In genomic region chr10:119892188-119893065, GRCh38 we compare ENCODE assay signal across 1 cellular context.
TF ChIP-seq lines count a peak whose summit lies in the region.

Gene SEC23IP (plus strand): TSS chr10:119892730. CDS start chr10:119892783, 53 bp downstream.

TF ChIP-seq in HepG2, 621 proteins besides CTCF, POLR2A, EP300 and RAD21 (continued from another document):
- TF ChIP-seq, protein P1, sequence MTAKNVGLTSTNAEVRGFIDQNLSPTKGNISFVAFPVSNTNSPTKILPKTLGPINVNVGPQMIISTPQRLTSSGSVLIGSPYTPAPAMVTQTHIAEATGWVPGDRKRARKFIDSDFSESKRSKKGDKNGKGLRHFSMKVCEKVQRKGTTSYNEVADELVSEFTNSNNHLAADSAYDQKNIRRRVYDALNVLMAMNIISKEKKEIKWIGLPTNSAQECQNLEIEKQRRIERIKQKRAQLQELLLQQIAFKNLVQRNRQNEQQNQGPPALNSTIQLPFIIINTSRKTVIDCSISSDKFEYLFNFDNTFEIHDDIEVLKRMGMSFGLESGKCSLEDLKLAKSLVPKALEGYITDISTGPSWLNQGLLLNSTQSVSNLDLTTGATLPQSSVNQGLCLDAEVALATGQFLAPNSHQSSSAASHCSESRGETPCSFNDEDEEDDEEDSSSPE (CRISPR knock-in tag; IDR thresholded peaks at IDR 0.05): peak; percentile 92
- TF ChIP-seq ZFP36L1 (CRISPR knock-in tag; IDR thresholded peaks at IDR 0.05) (peak; percentile 87), ZSCAN20 (CRISPR knock-in tag; IDR thresholded peaks at IDR 0.05; ENCODE audit: borderline replicate concordance) (peak; percentile 31; the same call in 1 of the 2 replicates), ETV6 (CRISPR knock-in tag; conservative IDR thresholded peaks at IDR 0.05) (peak; percentile 74; the same call in 1 of the 2 replicates), ZNF572 (CRISPR knock-in tag; IDR thresholded peaks at IDR 0.05) (peak; percentile 70; the same call in 1 of the 2 replicates), ZSCAN31 (CRISPR knock-in tag; IDR thresholded peaks at IDR 0.05; ENCODE audit: low read depth) (peak; percentile 81; the same call in 1 of the 2 replicates), GABPA (IDR thresholded peaks at IDR 0.05; ENCODE audit: low read depth, low read length) (peak; percentile 95), GABPA (CRISPR knock-in tag; IDR thresholded peaks at IDR 0.05; ENCODE audit: low read depth) (peak; percentile 99), ZNF224 (CRISPR knock-in tag; IDR thresholded peaks at IDR 0.05) (peak; percentile 90; the same call in 1 of the 2 replicates), EEA1 (CRISPR knock-in tag; IDR thresholded peaks at IDR 0.05; ENCODE audit: borderline replicate concordance) (no peak), MAFK (conservative IDR thresholded peaks at IDR 0.05 in 1 of 2, IDR thresholded peaks at IDR 0.05 in 1 of 2; ENCODE audit: low read length in 2 of 2) (no peak), FIP1L1 (IDR thresholded peaks at IDR 0.05; ENCODE audit: borderline replicate concordance, insufficient read depth, low read depth, low read length) (0 out of 2 replicates have a peak, but pooled peaks have one; percentile 34), ADNP (CRISPR knock-in tag; IDR thresholded peaks at IDR 0.05) (no peak), NFRKB (IDR thresholded peaks at IDR 0.05) (no peak), YEATS2 (CRISPR knock-in tag; IDR thresholded peaks at IDR 0.05; ENCODE audit: borderline replicate concordance) (peak; percentile 96), ZNF333 (CRISPR knock-in tag; IDR thresholded peaks at IDR 0.05; ENCODE audit: borderline replicate concordance) (no peak), POGZ (CRISPR knock-in tag; IDR thresholded peaks at IDR 0.05) (peak; percentile 97), ZNF44 (CRISPR knock-in tag; IDR thresholded peaks at IDR 0.05) (peak; percentile 58; the same call in 1 of the 2 replicates), ZNF552 (CRISPR knock-in tag; IDR thresholded peaks at IDR 0.05; ENCODE audit: borderline replicate concordance) (0 out of 2 replicates have a peak, but pooled peaks have one; percentile 83), ZNF350 (CRISPR knock-in tag; IDR thresholded peaks at IDR 0.05; ENCODE audit: borderline replicate concordance, low read depth) (peak; percentile 97), ZNF12 (CRISPR knock-in tag; IDR thresholded peaks at IDR 0.05) (peak; percentile 49), ZNF607 (CRISPR knock-in tag; IDR thresholded peaks at IDR 0.05; ENCODE audit: borderline replicate concordance) (peak; percentile 95; the same call in 1 of the 2 replicates), IRF2 (CRISPR knock-in tag; IDR thresholded peaks at IDR 0.05) (peak; percentile 94), FOXK1 (CRISPR knock-in tag; IDR thresholded peaks at IDR 0.05; ENCODE audit: borderline replicate concordance, low read depth) (peak; percentile 96), ARID2 (CRISPR knock-in tag; IDR thresholded peaks at IDR 0.05; ENCODE audit: borderline replicate concordance) (peak; percentile 86), FOXJ3 (CRISPR knock-in tag; IDR thresholded peaks at IDR 0.05; ENCODE audit: borderline replicate concordance) (no peak; the same call in 1 of the 2 replicates), ZBTB7A (CRISPR knock-in tag; IDR thresholded peaks at IDR 0.05) (no peak; the same call in 1 of the 2 replicates), ZNF784 (CRISPR knock-in tag; IDR thresholded peaks at IDR 0.05; ENCODE audit: borderline replicate concordance) (peak; percentile 85), ZNF512 (CRISPR knock-in tag; IDR thresholded peaks at IDR 0.05) (0 out of 2 replicates have a peak, but pooled peaks have one; percentile 37), YY1 (IDR thresholded peaks at IDR 0.05; ENCODE audit: insufficient read depth, insufficient replicate concordance, low read depth, low read length) (peak; percentile 99), ZSCAN21 (CRISPR knock-in tag; IDR thresholded peaks at IDR 0.05; ENCODE audit: borderline replicate concordance) (peak; percentile 88), ZNF235 (CRISPR knock-in tag; IDR thresholded peaks at IDR 0.05; ENCODE audit: borderline replicate concordance) (no peak), ZNF335 (CRISPR knock-in tag; IDR thresholded peaks at IDR 0.05) (peak; percentile 78)
- TF ChIP-seq, protein P2, sequence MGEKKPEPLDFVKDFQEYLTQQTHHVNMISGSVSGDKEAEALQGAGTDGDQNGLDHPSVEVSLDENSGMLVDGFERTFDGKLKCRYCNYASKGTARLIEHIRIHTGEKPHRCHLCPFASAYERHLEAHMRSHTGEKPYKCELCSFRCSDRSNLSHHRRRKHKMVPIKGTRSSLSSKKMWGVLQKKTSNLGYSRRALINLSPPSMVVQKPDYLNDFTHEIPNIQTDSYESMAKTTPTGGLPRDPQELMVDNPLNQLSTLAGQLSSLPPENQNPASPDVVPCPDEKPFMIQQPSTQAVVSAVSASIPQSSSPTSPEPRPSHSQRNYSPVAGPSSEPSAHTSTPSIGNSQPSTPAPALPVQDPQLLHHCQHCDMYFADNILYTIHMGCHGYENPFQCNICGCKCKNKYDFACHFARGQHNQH (CRISPR knock-in tag; IDR thresholded peaks at IDR 0.05): peak; percentile 93
- TF ChIP-seq, protein P3, sequence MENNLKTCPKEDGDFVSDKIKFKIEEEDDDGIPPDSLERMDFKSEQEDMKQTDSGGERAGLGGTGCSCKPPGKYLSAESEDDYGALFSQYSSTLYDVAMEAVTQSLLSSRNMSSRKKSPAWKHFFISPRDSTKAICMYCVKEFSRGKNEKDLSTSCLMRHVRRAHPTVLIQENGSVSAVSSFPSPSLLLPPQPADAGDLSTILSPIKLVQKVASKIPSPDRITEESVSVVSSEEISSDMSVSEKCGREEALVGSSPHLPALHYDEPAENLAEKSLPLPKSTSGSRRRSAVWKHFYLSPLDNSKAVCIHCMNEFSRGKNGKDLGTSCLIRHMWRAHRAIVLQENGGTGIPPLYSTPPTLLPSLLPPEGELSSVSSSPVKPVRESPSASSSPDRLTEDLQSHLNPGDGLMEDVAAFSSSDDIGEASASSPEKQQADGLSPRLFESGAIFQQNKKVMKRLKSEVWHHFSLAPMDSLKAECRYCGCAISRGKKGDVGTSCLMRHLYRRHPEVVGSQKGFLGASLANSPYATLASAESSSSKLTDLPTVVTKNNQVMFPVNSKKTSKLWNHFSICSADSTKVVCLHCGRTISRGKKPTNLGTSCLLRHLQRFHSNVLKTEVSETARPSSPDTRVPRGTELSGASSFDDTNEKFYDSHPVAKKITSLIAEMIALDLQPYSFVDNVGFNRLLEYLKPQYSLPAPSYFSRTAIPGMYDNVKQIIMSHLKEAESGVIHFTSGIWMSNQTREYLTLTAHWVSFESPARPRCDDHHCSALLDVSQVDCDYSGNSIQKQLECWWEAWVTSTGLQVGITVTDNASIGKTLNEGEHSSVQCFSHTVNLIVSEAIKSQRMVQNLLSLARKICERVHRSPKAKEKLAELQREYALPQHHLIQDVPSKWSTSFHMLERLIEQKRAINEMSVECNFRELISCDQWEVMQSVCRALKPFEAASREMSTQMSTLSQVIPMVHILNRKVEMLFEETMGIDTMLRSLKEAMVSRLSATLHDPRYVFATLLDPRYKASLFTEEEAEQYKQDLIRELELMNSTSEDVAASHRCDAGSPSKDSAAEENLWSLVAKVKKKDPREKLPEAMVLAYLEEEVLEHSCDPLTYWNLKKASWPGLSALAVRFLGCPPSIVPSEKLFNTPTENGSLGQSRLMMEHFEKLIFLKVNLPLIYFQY (CRISPR knock-in tag; IDR thresholded peaks at IDR 0.05; ENCODE audit: borderline replicate concordance): no peak; the same call in none of the 2 replicates
- TF ChIP-seq, protein P4, sequence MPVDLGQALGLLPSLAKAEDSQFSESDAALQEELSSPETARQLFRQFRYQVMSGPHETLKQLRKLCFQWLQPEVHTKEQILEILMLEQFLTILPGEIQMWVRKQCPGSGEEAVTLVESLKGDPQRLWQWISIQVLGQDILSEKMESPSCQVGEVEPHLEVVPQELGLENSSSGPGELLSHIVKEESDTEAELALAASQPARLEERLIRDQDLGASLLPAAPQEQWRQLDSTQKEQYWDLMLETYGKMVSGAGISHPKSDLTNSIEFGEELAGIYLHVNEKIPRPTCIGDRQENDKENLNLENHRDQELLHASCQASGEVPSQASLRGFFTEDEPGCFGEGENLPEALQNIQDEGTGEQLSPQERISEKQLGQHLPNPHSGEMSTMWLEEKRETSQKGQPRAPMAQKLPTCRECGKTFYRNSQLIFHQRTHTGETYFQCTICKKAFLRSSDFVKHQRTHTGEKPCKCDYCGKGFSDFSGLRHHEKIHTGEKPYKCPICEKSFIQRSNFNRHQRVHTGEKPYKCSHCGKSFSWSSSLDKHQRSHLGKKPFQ (CRISPR knock-in tag; IDR thresholded peaks at IDR 0.05; ENCODE audit: insufficient replicate concordance): no peak
- TF ChIP-seq, protein P5, sequence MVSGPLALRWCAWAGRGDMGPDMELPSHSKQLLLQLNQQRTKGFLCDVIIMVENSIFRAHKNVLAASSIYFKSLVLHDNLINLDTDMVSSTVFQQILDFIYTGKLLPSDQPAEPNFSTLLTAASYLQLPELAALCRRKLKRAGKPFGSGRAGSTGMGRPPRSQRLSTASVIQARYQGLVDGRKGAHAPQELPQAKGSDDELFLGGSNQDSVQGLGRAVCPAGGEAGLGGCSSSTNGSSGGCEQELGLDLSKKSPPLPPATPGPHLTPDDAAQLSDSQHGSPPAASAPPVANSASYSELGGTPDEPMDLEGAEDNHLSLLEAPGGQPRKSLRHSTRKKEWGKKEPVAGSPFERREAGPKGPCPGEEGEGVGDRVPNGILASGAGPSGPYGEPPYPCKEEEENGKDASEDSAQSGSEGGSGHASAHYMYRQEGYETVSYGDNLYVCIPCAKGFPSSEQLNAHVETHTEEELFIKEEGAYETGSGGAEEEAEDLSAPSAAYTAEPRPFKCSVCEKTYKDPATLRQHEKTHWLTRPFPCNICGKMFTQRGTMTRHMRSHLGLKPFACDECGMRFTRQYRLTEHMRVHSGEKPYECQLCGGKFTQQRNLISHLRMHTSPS (CRISPR knock-in tag; IDR thresholded peaks at IDR 0.05; ENCODE audit: low read depth): peak; percentile 50; the same call in 1 of the 2 replicates
- TF ChIP-seq, protein P6, sequence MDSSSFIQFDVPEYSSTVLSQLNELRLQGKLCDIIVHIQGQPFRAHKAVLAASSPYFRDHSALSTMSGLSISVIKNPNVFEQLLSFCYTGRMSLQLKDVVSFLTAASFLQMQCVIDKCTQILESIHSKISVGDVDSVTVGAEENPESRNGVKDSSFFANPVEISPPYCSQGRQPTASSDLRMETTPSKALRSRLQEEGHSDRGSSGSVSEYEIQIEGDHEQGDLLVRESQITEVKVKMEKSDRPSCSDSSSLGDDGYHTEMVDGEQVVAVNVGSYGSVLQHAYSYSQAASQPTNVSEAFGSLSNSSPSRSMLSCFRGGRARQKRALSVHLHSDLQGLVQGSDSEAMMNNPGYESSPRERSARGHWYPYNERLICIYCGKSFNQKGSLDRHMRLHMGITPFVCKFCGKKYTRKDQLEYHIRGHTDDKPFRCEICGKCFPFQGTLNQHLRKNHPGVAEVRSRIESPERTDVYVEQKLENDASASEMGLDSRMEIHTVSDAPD (CRISPR knock-in tag; IDR thresholded peaks at IDR 0.05): no peak
- TF ChIP-seq, protein P7, sequence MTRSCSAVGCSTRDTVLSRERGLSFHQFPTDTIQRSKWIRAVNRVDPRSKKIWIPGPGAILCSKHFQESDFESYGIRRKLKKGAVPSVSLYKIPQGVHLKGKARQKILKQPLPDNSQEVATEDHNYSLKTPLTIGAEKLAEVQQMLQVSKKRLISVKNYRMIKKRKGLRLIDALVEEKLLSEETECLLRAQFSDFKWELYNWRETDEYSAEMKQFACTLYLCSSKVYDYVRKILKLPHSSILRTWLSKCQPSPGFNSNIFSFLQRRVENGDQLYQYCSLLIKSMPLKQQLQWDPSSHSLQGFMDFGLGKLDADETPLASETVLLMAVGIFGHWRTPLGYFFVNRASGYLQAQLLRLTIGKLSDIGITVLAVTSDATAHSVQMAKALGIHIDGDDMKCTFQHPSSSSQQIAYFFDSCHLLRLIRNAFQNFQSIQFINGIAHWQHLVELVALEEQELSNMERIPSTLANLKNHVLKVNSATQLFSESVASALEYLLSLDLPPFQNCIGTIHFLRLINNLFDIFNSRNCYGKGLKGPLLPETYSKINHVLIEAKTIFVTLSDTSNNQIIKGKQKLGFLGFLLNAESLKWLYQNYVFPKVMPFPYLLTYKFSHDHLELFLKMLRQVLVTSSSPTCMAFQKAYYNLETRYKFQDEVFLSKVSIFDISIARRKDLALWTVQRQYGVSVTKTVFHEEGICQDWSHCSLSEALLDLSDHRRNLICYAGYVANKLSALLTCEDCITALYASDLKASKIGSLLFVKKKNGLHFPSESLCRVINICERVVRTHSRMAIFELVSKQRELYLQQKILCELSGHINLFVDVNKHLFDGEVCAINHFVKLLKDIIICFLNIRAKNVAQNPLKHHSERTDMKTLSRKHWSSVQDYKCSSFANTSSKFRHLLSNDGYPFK (CRISPR knock-in tag; IDR thresholded peaks at IDR 0.05; ENCODE audit: borderline replicate concordance): peak; percentile 86
